Comparison of ENCODE assay signal across 2 cellular contexts in the genomic region with DNA sequence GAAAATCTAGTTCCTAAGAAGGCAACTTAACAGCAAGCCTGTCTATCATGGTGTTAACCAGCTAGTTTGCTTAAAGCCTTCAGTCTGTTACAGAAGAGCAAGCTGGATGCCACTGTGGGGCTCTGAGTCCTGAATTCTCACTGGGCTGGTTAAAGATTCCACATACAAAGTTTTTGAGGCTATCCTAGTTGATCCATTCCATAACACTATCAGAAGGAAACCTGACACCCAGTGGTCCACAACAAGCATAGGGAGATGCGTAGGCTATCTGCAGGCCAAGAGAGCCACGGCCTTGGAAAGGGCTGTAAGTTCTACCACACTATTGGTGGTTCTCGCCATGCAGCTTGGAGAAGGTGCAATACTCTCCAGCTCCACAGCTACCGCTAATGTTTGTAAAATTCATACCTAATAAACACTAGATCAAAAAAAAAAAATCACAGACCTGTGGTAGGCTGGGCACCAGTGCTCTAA.
TF ChIP-seq lines count a peak whose summit lies in the region.

No MANE protein-coding gene starts in this region.

TF ChIP-seq in A549, 52 proteins besides CTCF, POLR2A, EP300 and RAD21:
- TF ChIP-seq PHF8 (IDR thresholded peaks at IDR 0.05; ENCODE audit: borderline replicate concordance, low read depth) = no peak

TF ChIP-seq in GM23338, 12 proteins besides CTCF, POLR2A, EP300 and RAD21:
- TF ChIP-seq, protein P1, sequence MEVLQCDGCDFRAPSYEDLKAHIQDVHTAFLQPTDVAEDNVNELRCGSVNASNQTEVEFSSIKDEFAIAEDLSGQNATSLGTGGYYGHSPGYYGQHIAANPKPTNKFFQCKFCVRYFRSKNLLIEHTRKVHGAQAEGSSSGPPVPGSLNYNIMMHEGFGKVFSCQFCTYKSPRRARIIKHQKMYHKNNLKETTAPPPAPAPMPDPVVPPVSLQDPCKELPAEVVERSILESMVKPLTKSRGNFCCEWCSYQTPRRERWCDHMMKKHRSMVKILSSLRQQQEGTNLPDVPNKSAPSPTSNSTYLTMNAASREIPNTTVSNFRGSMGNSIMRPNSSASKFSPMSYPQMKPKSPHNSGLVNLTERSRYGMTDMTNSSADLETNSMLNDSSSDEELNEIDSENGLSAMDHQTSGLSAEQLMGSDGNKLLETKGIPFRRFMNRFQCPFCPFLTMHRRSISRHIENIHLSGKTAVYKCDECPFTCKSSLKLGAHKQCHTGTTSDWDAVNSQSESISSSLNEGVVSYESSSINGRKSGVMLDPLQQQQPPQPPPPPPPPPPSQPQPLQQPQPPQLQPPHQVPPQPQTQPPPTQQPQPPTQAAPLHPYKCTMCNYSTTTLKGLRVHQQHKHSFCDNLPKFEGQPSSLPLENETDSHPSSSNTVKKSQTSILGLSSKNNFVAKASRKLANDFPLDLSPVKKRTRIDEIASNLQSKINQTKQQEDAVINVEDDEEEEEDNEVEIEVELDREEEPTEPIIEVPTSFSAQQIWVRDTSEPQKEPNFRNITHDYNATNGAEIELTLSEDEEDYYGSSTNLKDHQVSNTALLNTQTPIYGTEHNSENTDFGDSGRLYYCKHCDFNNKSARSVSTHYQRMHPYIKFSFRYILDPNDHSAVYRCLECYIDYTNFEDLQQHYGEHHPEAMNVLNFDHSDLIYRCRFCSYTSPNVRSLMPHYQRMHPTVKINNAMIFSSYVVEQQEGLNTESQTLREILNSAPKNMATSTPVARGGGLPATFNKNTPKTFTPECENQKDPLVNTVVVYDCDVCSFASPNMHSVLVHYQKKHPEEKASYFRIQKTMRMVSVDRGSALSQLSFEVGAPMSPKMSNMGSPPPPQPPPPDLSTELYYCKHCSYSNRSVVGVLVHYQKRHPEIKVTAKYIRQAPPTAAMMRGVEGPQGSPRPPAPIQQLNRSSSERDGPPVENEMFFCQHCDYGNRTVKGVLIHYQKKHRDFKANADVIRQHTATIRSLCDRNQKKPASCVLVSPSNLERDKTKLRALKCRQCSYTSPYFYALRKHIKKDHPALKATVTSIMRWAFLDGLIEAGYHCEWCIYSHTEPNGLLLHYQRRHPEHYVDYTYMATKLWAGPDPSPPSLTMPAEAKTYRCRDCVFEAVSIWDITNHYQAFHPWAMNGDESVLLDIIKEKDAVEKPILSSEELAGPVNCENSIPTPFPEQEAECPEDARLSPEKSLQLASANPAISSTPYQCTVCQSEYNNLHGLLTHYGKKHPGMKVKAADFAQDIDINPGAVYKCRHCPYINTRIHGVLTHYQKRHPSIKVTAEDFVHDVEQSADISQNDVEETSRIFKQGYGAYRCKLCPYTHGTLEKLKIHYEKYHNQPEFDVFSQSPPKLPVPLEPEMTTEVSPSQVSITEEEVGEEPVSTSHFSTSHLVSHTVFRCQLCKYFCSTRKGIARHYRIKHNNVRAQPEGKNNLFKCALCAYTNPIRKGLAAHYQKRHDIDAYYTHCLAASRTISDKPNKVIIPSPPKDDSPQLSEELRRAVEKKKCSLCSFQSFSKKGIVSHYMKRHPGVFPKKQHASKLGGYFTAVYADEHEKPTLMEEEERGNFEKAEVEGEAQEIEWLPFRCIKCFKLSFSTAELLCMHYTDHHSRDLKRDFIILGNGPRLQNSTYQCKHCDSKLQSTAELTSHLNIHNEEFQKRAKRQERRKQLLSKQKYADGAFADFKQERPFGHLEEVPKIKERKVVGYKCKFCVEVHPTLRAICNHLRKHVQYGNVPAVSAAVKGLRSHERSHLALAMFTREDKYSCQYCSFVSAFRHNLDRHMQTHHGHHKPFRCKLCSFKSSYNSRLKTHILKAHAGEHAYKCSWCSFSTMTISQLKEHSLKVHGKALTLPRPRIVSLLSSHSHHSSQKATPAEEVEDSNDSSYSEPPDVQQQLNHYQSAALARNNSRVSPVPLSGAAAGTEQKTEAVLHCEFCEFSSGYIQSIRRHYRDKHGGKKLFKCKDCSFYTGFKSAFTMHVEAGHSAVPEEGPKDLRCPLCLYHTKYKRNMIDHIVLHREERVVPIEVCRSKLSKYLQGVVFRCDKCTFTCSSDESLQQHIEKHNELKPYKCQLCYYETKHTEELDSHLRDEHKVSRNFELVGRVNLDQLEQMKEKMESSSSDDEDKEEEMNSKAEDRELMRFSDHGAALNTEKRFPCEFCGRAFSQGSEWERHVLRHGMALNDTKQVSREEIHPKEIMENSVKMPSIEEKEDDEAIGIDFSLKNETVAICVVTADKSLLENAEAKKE (CRISPR knock-in tag; IDR thresholded peaks at IDR 0.05) = 0 out of 2 replicates have a peak, but pooled peaks have one; percentile 37
- TF ChIP-seq JUNB (IDR thresholded peaks at IDR 0.05; ENCODE audit: unreplicated experiment) = no peak
TF ChIP-seq in GM23338: peak in this region for 1.
